Comparison of ENCODE assay signal across 15 cellular contexts in the genomic region with DNA sequence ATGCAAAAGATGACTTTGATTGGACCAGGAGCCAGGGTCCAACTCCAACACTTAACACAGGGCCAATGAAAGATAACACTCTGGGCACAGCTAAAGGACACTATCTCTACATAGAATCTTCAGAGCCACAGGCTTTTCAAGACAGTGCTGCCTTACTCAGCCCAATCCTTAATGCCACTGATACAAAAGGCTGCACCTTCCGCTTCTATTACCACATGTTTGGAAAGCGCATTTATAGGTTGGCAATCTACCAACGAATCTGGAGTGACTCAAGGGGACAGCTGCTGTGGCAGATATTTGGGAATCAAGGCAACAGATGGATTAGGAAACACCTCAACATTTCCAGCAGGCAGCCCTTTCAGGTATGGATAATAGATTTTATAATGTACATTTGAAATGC.
"Had no signal": no experiment of that assay in that cellular context is flagged by ENCODE, and none has a peak within 500 bp of the region (broad histone marks: within the 10 kb centered on the region; RNA-seq: fewer than 3 reads in every experiment).

No MANE protein-coding gene starts in this region.

- H3K36me3 Mint-ChIP-seq: activated naive CD4-positive, alpha-beta T cell treated with anti-CD3 and anti-CD28 coated beads, Interleukin-2, amount 10 ng/mL, durations not matched to agents 7 days and 5 days; brain had no signal

- H3K27ac Mint-ChIP-seq: activated CD4-positive, alpha-beta T cell treated with anti-CD3 and anti-CD28 coated beads, Interleukin-2, amount 10 ng/mL, durations not matched to agents 7 days and 5 days; activated naive CD4-positive, alpha-beta T cell treated with anti-CD3 and anti-CD28 coated beads, Interleukin-2, amount 10 ng/mL, durations not matched to agents 7 days and 5 days; activated naive CD8-positive, alpha-beta T cell treated with anti-CD3 and anti-CD28 coated beads, Interleukin-2, amount 50 U/mL, for 24 hours; brain; progenitor cell of endocrine pancreas had no signal

- ATAC-seq: activated naive CD8-positive, alpha-beta T cell treated with anti-CD3 and anti-CD28 coated beads, Interleukin-2, amount 50 U/mL, for 24 hours; left ventricle myocardium superior had no signal

- H3K27ac ChIP-seq: dorsolateral prefrontal cortex had no signal

- H3K4me3 ChIP-seq: dorsolateral prefrontal cortex had no signal

- H3K27me3 Mint-ChIP-seq: activated CD4-positive, alpha-beta T cell treated with anti-CD3 and anti-CD28 coated beads, Interleukin-2, amount 10 ng/mL, durations not matched to agents 7 days and 5 days; activated naive CD4-positive, alpha-beta T cell treated with anti-CD3 and anti-CD28 coated beads, Interleukin-2, amount 10 ng/mL, durations not matched to agents 7 days and 5 days; activated naive CD8-positive, alpha-beta T cell treated with anti-CD3 and anti-CD28 coated beads, Interleukin-2, amount 50 U/mL, for 24 hours had no signal

- H3K27me3 ChIP-seq: dorsolateral prefrontal cortex had no signal

- H3K4me3 Mint-ChIP-seq: activated CD4-positive, alpha-beta T cell treated with anti-CD3 and anti-CD28 coated beads, Interleukin-2, amount 10 ng/mL, durations not matched to agents 7 days and 5 days; activated naive CD4-positive, alpha-beta T cell treated with anti-CD3 and anti-CD28 coated beads, Interleukin-2, amount 10 ng/mL, durations not matched to agents 7 days and 5 days; activated naive CD8-positive, alpha-beta T cell treated with anti-CD3 and anti-CD28 coated beads, Interleukin-2, amount 50 U/mL, for 24 hours; brain had no signal

- DNase-seq: activated CD4-positive, alpha-beta T cell treated with anti-CD3 and anti-CD28 coated beads, Interleukin-2, amount 10 ng/mL, durations not matched to agents 7 days and 5 days; activated CD8-positive, alpha-beta memory T cell treated with anti-CD3 and anti-CD28 coated beads, Interleukin-2, amount 50 U/mL, for 4 hours; activated effector memory CD4-positive, alpha-beta T cell treated with Interleukin-2 at 50 U/mL for 16 hours; activated naive CD4-positive, alpha-beta T cell treated with anti-CD3 and anti-CD28 coated beads, Interleukin-2, amount 10 ng/mL, durations not matched to agents 7 days and 5 days; activated naive CD8-positive, alpha-beta T cell treated with anti-CD3 and anti-CD28 coated beads, Interleukin-2, amount 50 U/mL, for 24 hours; activated T-cell treated with anti-CD3 and anti-CD28 coated beads, Interleukin-2, amount 50 U/mL, for 48 hours; anterior cingulate cortex; central memory CD4-positive, alpha-beta T cell; dorsolateral prefrontal cortex; foreskin fibroblast; left ventricle myocardium superior; occipital lobe; stimulated activated naive CD4-positive, alpha-beta T cell had no signal

- H3K4me1 Mint-ChIP-seq: activated CD4-positive, alpha-beta T cell treated with anti-CD3 and anti-CD28 coated beads, Interleukin-2, amount 10 ng/mL, durations not matched to agents 7 days and 5 days; activated naive CD4-positive, alpha-beta T cell treated with anti-CD3 and anti-CD28 coated beads, Interleukin-2, amount 10 ng/mL, durations not matched to agents 7 days and 5 days; activated naive CD8-positive, alpha-beta T cell treated with anti-CD3 and anti-CD28 coated beads, Interleukin-2, amount 50 U/mL, for 24 hours; brain had no signal
